ENCODE assay signal across 1 cellular context in the genomic region with DNA sequence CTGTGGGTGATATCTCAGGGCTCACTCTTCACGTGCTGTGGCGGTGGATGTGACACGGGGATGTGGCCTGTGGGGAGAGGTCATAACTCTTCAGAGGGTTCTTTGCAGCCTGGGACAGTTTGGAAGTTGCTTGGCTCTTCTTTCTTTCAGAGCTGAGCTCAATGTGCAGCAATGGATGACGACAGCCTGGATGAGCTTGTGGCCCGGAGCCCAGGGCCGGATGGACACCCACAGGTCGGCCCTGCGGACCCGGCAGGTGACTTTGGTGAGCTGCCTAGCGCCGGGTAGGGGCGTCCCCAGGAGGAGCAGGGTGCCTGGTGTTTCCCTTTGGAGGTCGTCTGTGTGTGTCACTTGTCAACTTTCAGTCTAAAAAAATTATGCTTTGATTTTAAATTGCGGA.
TF ChIP-seq lines count a peak whose summit lies in the region.

No MANE protein-coding gene starts in this region.

TF ChIP-seq in H1, 55 proteins besides CTCF, POLR2A, EP300 and RAD21:
- TF ChIP-seq, protein P1, sequence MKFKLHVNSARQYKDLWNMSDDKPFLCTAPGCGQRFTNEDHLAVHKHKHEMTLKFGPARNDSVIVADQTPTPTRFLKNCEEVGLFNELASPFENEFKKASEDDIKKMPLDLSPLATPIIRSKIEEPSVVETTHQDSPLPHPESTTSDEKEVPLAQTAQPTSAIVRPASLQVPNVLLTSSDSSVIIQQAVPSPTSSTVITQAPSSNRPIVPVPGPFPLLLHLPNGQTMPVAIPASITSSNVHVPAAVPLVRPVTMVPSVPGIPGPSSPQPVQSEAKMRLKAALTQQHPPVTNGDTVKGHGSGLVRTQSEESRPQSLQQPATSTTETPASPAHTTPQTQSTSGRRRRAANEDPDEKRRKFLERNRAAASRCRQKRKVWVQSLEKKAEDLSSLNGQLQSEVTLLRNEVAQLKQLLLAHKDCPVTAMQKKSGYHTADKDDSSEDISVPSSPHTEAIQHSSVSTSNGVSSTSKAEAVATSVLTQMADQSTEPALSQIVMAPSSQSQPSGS (IDR thresholded peaks at IDR 0.05; ENCODE audit: low read length): no peak
- TF ChIP-seq FOSL1 (IDR thresholded peaks at IDR 0.05; ENCODE audit: insufficient read depth, low read depth, low read length): no peak
- no peak for TF ChIP-seq CBX5 (IDR thresholded peaks at IDR 0.05; ENCODE audit: low read depth, low read length)
